Comparison of ENCODE assay signal across 22 cellular contexts in genomic region chr11:46183819-46184218, GRCh38.
A peak's percentile ranks its signal among the peaks of the same experiment; 100 is the strongest.
DNase-seq lines count a peak whose midpoint lies in the region; ATAC-seq and TF ChIP-seq lines count a peak whose summit lies in the region.
"Had no signal": no experiment of that assay in that cellular context is flagged by ENCODE, and none has a peak within 500 bp of the region (broad histone marks: within the 10 kb centered on the region; RNA-seq: fewer than 3 reads in every experiment).

No MANE protein-coding gene starts in this region.

- H3K36me3 ChIP-seq in brain microvascular endothelial cell (replicated peaks): no peaks in the 10 kb centered on the region
- H3K36me3 ChIP-seq: suprapubic skin had no signal

- DNase-seq in DMS53 (lab: John Stamatoyannopoulos, UW) (peak; percentile 42), LoVo (ENCODE audit: low spot score) (peak; percentile 11), brain microvascular endothelial cell (peak; percentile 86), iris pigment epithelial cell (ENCODE audit: low read depth) (peak; percentile 91), Right ventricle myocardium superior (no peak)
- no peak for DNase-seq in activated effector memory CD4-positive, alpha-beta T cell treated with anti-CD3 and anti-CD28 coated beads, Interleukin-2, amount 50 U/mL, for 16 hours
- DNase-seq in activated CD4-positive, alpha-beta T cell treated with anti-CD3 and anti-CD28 coated beads, Interleukin-2, amount 10 ng/mL, durations not matched to agents 7 days and 5 days: no peak
- DNase-seq: activated CD4-positive, alpha-beta T cell treated with anti-CD3 and anti-CD28 coated beads, Interleukin-2, amount 50 U/mL, for 4 hours; activated T-cell treated with anti-CD3 and anti-CD28 coated beads, Interleukin-2, amount 50 U/mL, for 1 hour; caudate nucleus; CD4-positive, alpha-beta memory T cell; DMS79 treated with DMSO at 0.1 percent for 48 hours; effector CD4-positive, alpha-beta T cell; foreskin melanocyte; NCI-H1417 treated with DMSO at 0.1 percent for 48 hours; NCI-H2171 treated with DMSO at 0.1 percent for 48 hours; occipital lobe; stimulated activated CD4-positive, alpha-beta T cell treated with anti-CD3 and anti-CD28 coated beads, Interleukin-4, amount 100 ng/mL, for 1 hour had no signal

- H3K27me3 Mint-ChIP-seq in activated CD4-positive, alpha-beta T cell treated with anti-CD3 and anti-CD28 coated beads, Interleukin-2, amount 10 ng/mL, durations not matched to agents 7 days and 5 days: peaks cover 34% of the 10 kb centered on the region

- no peaks in the 10 kb centered on the region for H3K27me3 ChIP-seq in brain microvascular endothelial cell (replicated peaks)
- H3K27me3 ChIP-seq: suprapubic skin had no signal

- no peak overlapping the region for H3K4me3 Mint-ChIP-seq in activated CD4-positive, alpha-beta T cell treated with anti-CD3 and anti-CD28 coated beads, Interleukin-2, amount 10 ng/mL, durations not matched to agents 7 days and 5 days
- H3K4me3 Mint-ChIP-seq: activated naive CD8-positive, alpha-beta T cell; CD4-positive, alpha-beta memory T cell had no signal

- intact Hi-C loops in Right ventricle myocardium superior (cut with DNase I): no loop called here

- CTCF ChIA-PET in activated CD4-positive, alpha-beta T cell treated with anti-CD3 and anti-CD28 coated beads, Interleukin-2, amount 10 ng/mL, durations not matched to agents 7 days and 5 days (lab: Charles Lee): interaction anchor here (1.8 kb wide), 1 partner anchor 126 kb away, joined by 4 read pairs; no protein-coding TSS in a partner anchor

- no peak overlapping the region for H3K27ac ChIP-seq in brain microvascular endothelial cell
- H3K27ac ChIP-seq: KMS-11, suprapubic skin had no signal

- H3K4me3 ChIP-seq in brain microvascular endothelial cell (ENCODE audit: low read depth, low read length): no peak overlapping the region
- H3K4me3 ChIP-seq: suprapubic skin had no signal

- H3K36me3 Mint-ChIP-seq in activated CD4-positive, alpha-beta T cell treated with anti-CD3 and anti-CD28 coated beads, Interleukin-2, amount 10 ng/mL, durations not matched to agents 7 days and 5 days (ENCODE audit: low read depth): no peaks in the 10 kb centered on the region
- H3K36me3 Mint-ChIP-seq: CD4-positive, alpha-beta memory T cell had no signal

- H3K27ac Mint-ChIP-seq in activated CD4-positive, alpha-beta T cell treated with anti-CD3 and anti-CD28 coated beads, Interleukin-2, amount 10 ng/mL, durations not matched to agents 7 days and 5 days: no peak overlapping the region
- H3K27ac Mint-ChIP-seq: activated naive CD8-positive, alpha-beta T cell; CD4-positive, alpha-beta memory T cell had no signal

- no peak for TF ChIP-seq CTCF in brain microvascular endothelial cell (IDR thresholded peaks at IDR 0.05; ENCODE audit: low read depth, low read length, missing control alignments)

- POLR2A ChIA-PET in activated CD4-positive, alpha-beta T cell treated with anti-CD3 and anti-CD28 coated beads, Interleukin-2, amount 10 ng/mL, durations not matched to agents 7 days and 5 days (lab: Charles Lee): no interaction called here

- H3K4me1 Mint-ChIP-seq in activated CD4-positive, alpha-beta T cell treated with anti-CD3 and anti-CD28 coated beads, Interleukin-2, amount 10 ng/mL, durations not matched to agents 7 days and 5 days: no peaks in the 10 kb centered on the region
- H3K4me1 Mint-ChIP-seq: CD4-positive, alpha-beta memory T cell had no signal

- H3K9me3 Mint-ChIP-seq in activated CD4-positive, alpha-beta T cell treated with anti-CD3 and anti-CD28 coated beads, Interleukin-2, amount 10 ng/mL, durations not matched to agents 7 days and 5 days: no peaks in the 10 kb centered on the region

- in situ Hi-C loops in brain microvascular endothelial cell (cut with HindIII; ENCODE audit: low pct_ligation_motif_present, low sequenced_read_pairs): no loop called here

- ATAC-seq in GM21576 (IDR thresholded peaks at IDR 0.05; ENCODE audit: unreplicated experiment) (no peak), Right ventricle myocardium superior (ENCODE audit: poor library complexity) (no peak)

Comparison
In these comparisons a context has a peak if more than half of its experiments do, and no peak if none do; other contexts are left out.
1. DNase-seq: peak in DMS53 (single experiment), LoVo (single experiment), brain microvascular endothelial cell (single experiment) and iris pigment epithelial cell (single experiment); none in activated effector memory CD4-positive, alpha-beta T cell treated with anti-CD3 and anti-CD28 coated beads, Interleukin-2, amount 50 U/mL, for 16 hours (single experiment), activated CD4-positive, alpha-beta T cell treated with anti-CD3 and anti-CD28 coated beads, Interleukin-2, amount 10 ng/mL, durations not matched to agents 7 days and 5 days (single experiment) and Right ventricle myocardium superior (single experiment).